In the genomic region with DNA sequence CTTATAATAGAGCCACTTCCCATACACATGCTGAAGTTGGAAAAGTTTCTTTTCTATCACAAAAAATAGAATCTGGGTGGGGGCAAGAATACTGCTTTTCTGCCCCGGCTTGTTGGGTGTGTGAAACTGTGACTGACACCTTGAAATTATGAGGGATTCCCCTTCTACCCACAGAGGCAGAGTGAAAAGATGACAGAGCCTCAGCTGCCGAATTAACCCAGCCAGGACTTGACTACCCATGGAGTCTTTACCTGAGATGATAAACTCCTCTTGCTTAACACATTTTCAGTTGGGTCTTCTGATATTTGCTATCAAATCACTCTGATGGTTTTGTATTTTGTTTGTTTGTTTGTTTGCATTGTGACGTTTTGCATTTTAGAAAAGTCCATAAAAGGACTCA, we compare ENCODE assay signal across 12 cellular contexts.
DNase-seq lines count a peak whose midpoint lies in the region; ATAC-seq and TF ChIP-seq lines count a peak whose summit lies in the region.
"Had no signal": no experiment of that assay in that cellular context is flagged by ENCODE, and none has a peak within 500 bp of the region (broad histone marks: within the 10 kb centered on the region; RNA-seq: fewer than 3 reads in every experiment).

No MANE protein-coding gene starts in this region.

- H3K4me3 ChIP-seq in ACC112 (ENCODE audit: low read depth, low read length) (no peak overlapping the region), hepatocyte (no peak overlapping the region)
- H3K4me3 ChIP-seq: stomach had no signal

- H3K79me2 ChIP-seq in ACC112 (ENCODE audit: control insufficient read depth, insufficient read depth, low read length, unreplicated experiment) = no peaks in the 10 kb centered on the region
- no peaks in the 10 kb centered on the region for H3K79me2 ChIP-seq in hepatocyte

- WGBS in hepatocyte (ENCODE audit: low lambda C conversion rate, missing lambda C conversion rate) = 61% methylated on average over 3 of the region's 3 CpGs

- H3K27me3 Mint-ChIP-seq in activated T-helper 2 cell treated with anti-CD3 and anti-CD28 coated beads, Interferon-gamma antibody, Interleukin-2, Interleukin-4, amounts not matched to agents 10 μg/mL and 5 μg/mL and 100 μg/mL, durations not matched to agents 14 hours and 24 hours and 36 hours (ENCODE audit: low read depth) = peaks cover 17% of the 10 kb centered on the region

- H3K27ac ChIP-seq in ACC112 (ENCODE audit: low read depth, low read length) = no peak overlapping the region
- no peak overlapping the region for H3K27ac ChIP-seq in hepatocyte
- H3K27ac ChIP-seq: stomach had no signal

- H3K4me1 ChIP-seq in ACC112 (ENCODE audit: control insufficient read depth, insufficient read depth, low read length, unreplicated experiment) (peaks cover 8% of the 10 kb centered on the region), hepatocyte (ENCODE audit: insufficient read depth) (no peaks in the 10 kb centered on the region)
- H3K4me1 ChIP-seq: stomach had no signal

- no peaks in the 10 kb centered on the region for H3K9me3 ChIP-seq in hepatocyte (ENCODE audit: low read depth)
- H3K9me3 ChIP-seq: stomach had no signal

- H3K4me2 ChIP-seq in hepatocyte = no peak overlapping the region

- no peak for TF ChIP-seq CTCF in hepatocyte (IDR thresholded peaks at IDR 0.05; ENCODE audit: poor library complexity)

- H2AFZ ChIP-seq in ACC112 (ENCODE audit: low read length, unreplicated experiment) (peak overlapping the region; percentile 25), hepatocyte (no peak overlapping the region)

- no peaks in the 10 kb centered on the region for H3K9me3 Mint-ChIP-seq in activated T-helper 2 cell treated with anti-CD3 and anti-CD28 coated beads, Interferon-gamma antibody, Interleukin-2, Interleukin-4, amounts not matched to agents 10 μg/mL and 5 μg/mL and 100 μg/mL, durations not matched to agents 14 hours and 24 hours and 36 hours

- no peaks in the 10 kb centered on the region for H3K27me3 ChIP-seq in ACC112 (ENCODE audit: insufficient read depth, low read length)
- H3K27me3 ChIP-seq in hepatocyte = peaks cover 25% of the 10 kb centered on the region

- no peak overlapping the region for H3K27ac Mint-ChIP-seq in activated T-helper 2 cell treated with anti-CD3 and anti-CD28 coated beads, Interferon-gamma antibody, Interleukin-2, Interleukin-4, amounts not matched to agents 10 μg/mL and 5 μg/mL and 100 μg/mL, durations not matched to agents 14 hours and 24 hours and 36 hours

- ATAC-seq in GM18867 (IDR thresholded peaks at IDR 0.05; ENCODE audit: unreplicated experiment) (peak; percentile 82), GM21786 (IDR thresholded peaks at IDR 0.05; ENCODE audit: unreplicated experiment) (peak; percentile 74), HG03354 (IDR thresholded peaks at IDR 0.05; ENCODE audit: poor library complexity, severe bottlenecking, unreplicated experiment) (peak; percentile 78)
- ATAC-seq: Panc1 had no signal

- no peaks in the 10 kb centered on the region for H3K36me3 Mint-ChIP-seq in activated T-helper 2 cell treated with anti-CD3 and anti-CD28 coated beads, Interferon-gamma antibody, Interleukin-2, Interleukin-4, amounts not matched to agents 10 μg/mL and 5 μg/mL and 100 μg/mL, durations not matched to agents 14 hours and 24 hours and 36 hours (ENCODE audit: low read depth)

- H3K36me3 ChIP-seq in ACC112 (ENCODE audit: insufficient read depth, low read length) (no peaks in the 10 kb centered on the region), hepatocyte (replicated peaks; ENCODE audit: insufficient read depth, low read depth) (no peaks in the 10 kb centered on the region)
- H3K36me3 ChIP-seq: stomach had no signal

- H4K20me1 ChIP-seq in hepatocyte (ENCODE audit: insufficient read depth, poor library complexity, severe bottlenecking) = no peaks in the 10 kb centered on the region

- H3K4me1 Mint-ChIP-seq in activated T-helper 2 cell treated with anti-CD3 and anti-CD28 coated beads, Interferon-gamma antibody, Interleukin-2, Interleukin-4, amounts not matched to agents 10 μg/mL and 5 μg/mL and 100 μg/mL, durations not matched to agents 14 hours and 24 hours and 36 hours (ENCODE audit: low read depth) = peaks cover 5% of the 10 kb centered on the region

- H3K4me3 Mint-ChIP-seq in activated T-helper 2 cell treated with anti-CD3 and anti-CD28 coated beads, Interferon-gamma antibody, Interleukin-2, Interleukin-4, amounts not matched to agents 10 μg/mL and 5 μg/mL and 100 μg/mL, durations not matched to agents 14 hours and 24 hours and 36 hours (ENCODE audit: low read depth) = no peak overlapping the region

- intact Hi-C loops in activated T-helper 2 cell treated with anti-CD3 and anti-CD28 coated beads, Interferon-gamma antibody, Interleukin-2, Interleukin-4, amounts not matched to agents 10 μg/mL and 5 μg/mL and 100 μg/mL, durations not matched to agents 14 hours and 24 hours and 36 hours (cut with micrococcal nuclease) = no loop called here

- DNase-seq in CD1c-positive myeloid dendritic cell (ENCODE audit: extremely low spot score) (no peak), NCI-H146 treated with DMSO at 0.1 percent for 48 hours (lab: John Stamatoyannopoulos, UW; ENCODE audit: unreplicated experiment) (no peak), hepatocyte (ENCODE audit: low spot score) (no peak)
- DNase-seq in activated T-helper 2 cell treated with anti-CD3 and anti-CD28 coated beads, Interferon-gamma antibody, Interleukin-2, Interleukin-4, amounts not matched to agents 10 μg/mL and 5 μg/mL and 100 μg/mL, durations not matched to agents 14 hours and 24 hours and 36 hours (ENCODE audit: low spot score) = no peak
- DNase-seq: activated CD4-positive, alpha-beta T cell treated with anti-CD3 and anti-CD28 coated beads for 1 hour; C1 segment of cervical spinal cord; stomach had no signal

- H3K9me2 ChIP-seq in hepatocyte (replicated peaks; ENCODE audit: insufficient read depth) = no peaks in the 10 kb centered on the region
